Comparison of ENCODE assay signal across 10 cellular contexts in genomic region chr6:10659697-10660348, GRCh38. TPM values are rescaled to one million over a fixed set of nuclear protein-coding genes. Genes with fewer than 3 reads are reported as not detected.
DNase-seq lines count a peak whose midpoint lies in the region; ATAC-seq, FAIRE-seq and TF ChIP-seq lines count a peak whose summit lies in the region.
"Had no signal": no experiment of that assay in that cellular context is flagged by ENCODE, and none has a peak within 500 bp of the region (broad histone marks: within the 10 kb centered on the region; RNA-seq: fewer than 3 reads in every experiment).

No MANE protein-coding gene starts in this region.

- H3K9me3 ChIP-seq in keratinocyte (ENCODE audit: control insufficient read depth, low read depth, low read length) (no peaks in the 10 kb centered on the region), thyroid gland (no peaks in the 10 kb centered on the region), ascending aorta (no peaks in the 10 kb centered on the region)

- H3K27ac Mint-ChIP-seq in activated naive CD4-positive, alpha-beta T cell treated with anti-CD3 and anti-CD28 coated beads for 36 hours = no peak overlapping the region
- H3K27ac Mint-ChIP-seq in activated CD8-positive, alpha-beta T cell treated with anti-CD3 and anti-CD28 coated beads for 36 hours = no peak overlapping the region

- TF ChIP-seq POLR2A in thyroid gland (IDR thresholded peaks at IDR 0.05) = no peak

- H3K4me3 Mint-ChIP-seq in activated naive CD4-positive, alpha-beta T cell treated with anti-CD3 and anti-CD28 coated beads for 36 hours = peak overlapping the region; percentile 46
- peak overlapping the region; percentile 23 for H3K4me3 Mint-ChIP-seq in activated CD8-positive, alpha-beta T cell treated with anti-CD3 and anti-CD28 coated beads for 36 hours

- peaks cover 16% of the 10 kb centered on the region for H3K27me3 Mint-ChIP-seq in activated naive CD4-positive, alpha-beta T cell treated with anti-CD3 and anti-CD28 coated beads for 36 hours (ENCODE audit: low read depth)
- H3K27me3 Mint-ChIP-seq in activated CD8-positive, alpha-beta T cell treated with anti-CD3 and anti-CD28 coated beads for 36 hours = peaks cover 11% of the 10 kb centered on the region

- peak overlapping the region; percentile 40 for H3K9ac ChIP-seq in keratinocyte (ENCODE audit: control insufficient read depth, extremely low read depth, insufficient read depth, low read length)

- FAIRE-seq in keratinocyte (lab: Jason Lieb, UNC) = no peak

- H3K27ac ChIP-seq in keratinocyte (ENCODE audit: control insufficient read depth, insufficient read depth, low read length) (no peak overlapping the region), thyroid gland (no peak overlapping the region), ascending aorta (no peak overlapping the region)

- no peak for ATAC-seq in activated CD8-positive, alpha-beta T cell treated with anti-CD3 and anti-CD28 coated beads for 36 hours
- no peak for ATAC-seq in HG02588 (IDR thresholded peaks at IDR 0.05; ENCODE audit: unreplicated experiment)

- no peak for DNase-seq in activated naive CD4-positive, alpha-beta T cell treated with anti-CD3 and anti-CD28 coated beads for 36 hours
- DNase-seq in activated naive CD4-positive, alpha-beta T cell (lab: John Stamatoyannopoulos, UW) = no peak
- no peak for DNase-seq in activated CD8-positive, alpha-beta T cell treated with anti-CD3 and anti-CD28 coated beads for 36 hours
- DNase-seq in keratinocyte (ENCODE audit: low read depth, low spot score) (no peak), thyroid gland (peak; percentile 6 to 25), HT-29 (ENCODE audit: low spot score) (no peak), ascending aorta (ENCODE audit: low spot score in 2 of 2) (no peak)
- DNase-seq: MG63, tibial artery had no signal

- POLR2A ChIA-PET in activated CD8-positive, alpha-beta T cell treated with anti-CD3 and anti-CD28 coated beads for 36 hours (lab: Charles Lee) = no interaction called here

- peaks cover 15% of the 10 kb centered on the region for H3K4me1 Mint-ChIP-seq in activated naive CD4-positive, alpha-beta T cell treated with anti-CD3 and anti-CD28 coated beads for 36 hours (ENCODE audit: low read depth)
- H3K4me1 Mint-ChIP-seq in activated CD8-positive, alpha-beta T cell treated with anti-CD3 and anti-CD28 coated beads for 36 hours (ENCODE audit: low read depth) = peaks cover 15% of the 10 kb centered on the region

- no peaks in the 10 kb centered on the region for H3K79me2 ChIP-seq in keratinocyte (ENCODE audit: control insufficient read depth, insufficient read depth, low read length)

- no peak overlapping the region for H3K4me2 ChIP-seq in keratinocyte (ENCODE audit: control insufficient read depth, extremely low read depth, insufficient read depth, low read depth, low read length)

- intact Hi-C loops in activated naive CD4-positive, alpha-beta T cell treated with anti-CD3 and anti-CD28 coated beads for 36 hours (cut with micrococcal nuclease) = no loop called here
- intact Hi-C loops in activated CD8-positive, alpha-beta T cell treated with anti-CD3 and anti-CD28 coated beads for 36 hours (cut with micrococcal nuclease) = no loop called here
- intact Hi-C loops in thyroid gland (cut with DNase I) (no loop called here), ascending aorta (cut with DNase I) (no loop called here)

- TF ChIP-seq CTCF in activated CD8-positive, alpha-beta T cell treated with anti-CD3 and anti-CD28 coated beads for 36 hours (IDR thresholded peaks at IDR 0.05) = no peak
- TF ChIP-seq CTCF in keratinocyte (optimal IDR thresholded peaks at IDR 0.05 in 1 of 3, IDR thresholded peaks at IDR 0.05 in 1 of 3, conservative IDR thresholded peaks at IDR 0.05 in 1 of 3; ENCODE audit: extremely low read depth in 1 of 3, insufficient read depth in 2 of 3, low read length in 3 of 3) = no peak
- no peak for TF ChIP-seq CTCF in thyroid gland (IDR thresholded peaks at IDR 0.05)
- no peak for TF ChIP-seq CTCF in ascending aorta (IDR thresholded peaks at IDR 0.05)

- dilution Hi-C loops in keratinocyte (cut with MboI; ENCODE audit: extremely low pct_ligation_motif_present, low sequenced_read_pairs) = no loop called here

- H4K20me1 ChIP-seq in keratinocyte (ENCODE audit: control insufficient read depth, extremely low read depth, insufficient read depth, low read length) = no peaks in the 10 kb centered on the region

- H3K4me1 ChIP-seq in keratinocyte (ENCODE audit: control insufficient read depth, extremely low read depth, insufficient read depth, low read length) (no peaks in the 10 kb centered on the region), thyroid gland (no peaks in the 10 kb centered on the region), ascending aorta (no peaks in the 10 kb centered on the region)
- H3K4me1 ChIP-seq: tibial artery had no signal

- H3K27me3 ChIP-seq in keratinocyte (ENCODE audit: control insufficient read depth, extremely low read depth, insufficient read depth, low read length) = no peaks in the 10 kb centered on the region
- H3K27me3 ChIP-seq in thyroid gland = no peaks in the 10 kb centered on the region
- no peaks in the 10 kb centered on the region for H3K27me3 ChIP-seq in ascending aorta
- H3K27me3 ChIP-seq: tibial artery had no signal

- peak overlapping the region; percentile 18 for H2AFZ ChIP-seq in keratinocyte (ENCODE audit: control insufficient read depth, low read length)

- no peaks in the 10 kb centered on the region for H3K9me1 ChIP-seq in keratinocyte (ENCODE audit: control insufficient read depth, extremely low read depth, insufficient read depth, low read length)

- H3K36me3 ChIP-seq in keratinocyte (ENCODE audit: control insufficient read depth in 2 of 2, extremely low read depth in 1 of 2, insufficient read depth in 2 of 2, low read length in 2 of 2) (no peaks in the 10 kb centered on the region), thyroid gland (no peaks in the 10 kb centered on the region), ascending aorta (no peaks in the 10 kb centered on the region)
- H3K36me3 ChIP-seq: MG63, tibial artery had no signal

- CTCF ChIA-PET in activated naive CD4-positive, alpha-beta T cell treated with anti-CD3 and anti-CD28 coated beads for 36 hours (lab: Charles Lee) = interaction anchor here (0.6 kb wide), 2 partner anchors 37 to 1676 kb away, joined by 4 to 5 read pairs; no protein-coding TSS in a partner anchor
- CTCF ChIA-PET in activated CD8-positive, alpha-beta T cell treated with anti-CD3 and anti-CD28 coated beads for 36 hours (lab: Charles Lee) = no interaction called here

- peak overlapping the region in 2 of 3 experiments; percentile 31 to 46 for H3K4me3 ChIP-seq in keratinocyte (ENCODE audit: control insufficient read depth in 2 of 3, extremely low read depth in 1 of 3, insufficient read depth in 2 of 3, low read depth in 1 of 3, low read length in 3 of 3)
- no peak overlapping the region for H3K4me3 ChIP-seq in thyroid gland (replicated peaks in 1 of 3)
- H3K4me3 ChIP-seq in ascending aorta = peak overlapping the region in 1 of 2 donors; percentile 53
- H3K4me3 ChIP-seq: MG63 had no signal

- no peaks in the 10 kb centered on the region for H3K9me3 Mint-ChIP-seq in activated naive CD4-positive, alpha-beta T cell treated with anti-CD3 and anti-CD28 coated beads for 36 hours
- no peaks in the 10 kb centered on the region for H3K9me3 Mint-ChIP-seq in activated CD8-positive, alpha-beta T cell treated with anti-CD3 and anti-CD28 coated beads for 36 hours

- H3K36me3 Mint-ChIP-seq in activated naive CD4-positive, alpha-beta T cell treated with anti-CD3 and anti-CD28 coated beads for 36 hours (ENCODE audit: low read depth) = no peaks in the 10 kb centered on the region
- H3K36me3 Mint-ChIP-seq in activated CD8-positive, alpha-beta T cell treated with anti-CD3 and anti-CD28 coated beads for 36 hours (ENCODE audit: low read depth) = no peaks in the 10 kb centered on the region

- WGBS in thyroid gland, 2 donors = 75 to 88% methylated on average over 27 to 42 of the region's 48 CpGs

RNA-seq across cellular contexts. Expression of gene C6orf52, which starts 34.6 kb away (rescaled TPM):
- 1 to 10 TPM; 1.3 to 3.9 TPM for total RNA-seq in activated naive CD4-positive, alpha-beta T cell treated with anti-CD3 and anti-CD28 coated beads for 36 hours
- 1 to 10 TPM; 2.6 to 3.3 TPM for total RNA-seq in activated CD8-positive, alpha-beta T cell treated with anti-CD3 and anti-CD28 coated beads for 36 hours
- not detected in 3 replicates for polyA plus RNA-seq in keratinocyte
- 0.81 TPM for polyA plus RNA-seq in keratinocyte (2011; ENCODE audit: low read depth)
- polyA plus RNA-seq in keratinocyte (2011; cell fraction: cytosol; rRNA removed) = not detected in 2 replicates
- not detected in 2 replicates for polyA plus RNA-seq in keratinocyte (2011; cell fraction: nucleus; rRNA removed)
- 1.2 TPM in 1 of 2 replicates, not detected in the other for polyA plus RNA-seq in keratinocyte (2012; ENCODE audit: low replicate concordance)
- not detected in 3 replicates for polyA minus RNA-seq in keratinocyte
- not detected for polyA minus RNA-seq in keratinocyte (2011; cell fraction: cytosol; rRNA and poly(A)+ RNA removed)
- polyA minus RNA-seq in keratinocyte (2011; cell fraction: nucleus; rRNA and poly(A)+ RNA removed) = not detected in 2 replicates
- total RNA-seq in thyroid gland = not detected
- total RNA-seq in HT-29 (2014; rRNA removed; shearing (Covaris generic)) = not detected in 2 replicates
- total RNA-seq in ascending aorta = not detected

RNA-seq across cellular contexts. Expression of gene PAK1IP1, which starts 34.9 kb away (rescaled TPM):
- 10 to 100 TPM; 28.6 to 29.2 TPM for total RNA-seq in activated naive CD4-positive, alpha-beta T cell treated with anti-CD3 and anti-CD28 coated beads for 36 hours
- total RNA-seq in activated CD8-positive, alpha-beta T cell treated with anti-CD3 and anti-CD28 coated beads for 36 hours = 10 to 100 TPM; 34.2 to 35.5 TPM
- 23.8 to 36.3 TPM (median 33.0 TPM) in 3 replicates for polyA plus RNA-seq in keratinocyte
- 32.5 TPM for polyA plus RNA-seq in keratinocyte (2011; ENCODE audit: low read depth)
- 18.5 and 34.0 TPM in 2 replicates for polyA plus RNA-seq in keratinocyte (2011; cell fraction: cytosol; rRNA removed)
- polyA plus RNA-seq in keratinocyte (2011; cell fraction: nucleus; rRNA removed) = 16.7 and 26.0 TPM in 2 replicates
- polyA plus RNA-seq in keratinocyte (2012; ENCODE audit: low replicate concordance) = 18.9 and 26.3 TPM in 2 replicates
- 5.9 to 14.9 TPM (median 13.6 TPM) in 3 replicates for polyA minus RNA-seq in keratinocyte
- polyA minus RNA-seq in keratinocyte (2011; cell fraction: cytosol; rRNA and poly(A)+ RNA removed) = 9.4 TPM
- polyA minus RNA-seq in keratinocyte (2011; cell fraction: nucleus; rRNA and poly(A)+ RNA removed) = 5.8 and 6.7 TPM in 2 replicates
- 10 to 100 TPM in 3 of 4 donors, 1 to 10 TPM in 1; 8.8 to 15.6 (median 12.7) TPM for total RNA-seq in thyroid gland
- total RNA-seq in HT-29 (2014; rRNA removed; shearing (Covaris generic)) = 12.2 and 16.7 TPM in 2 replicates
- 6.1 TPM for total RNA-seq in ascending aorta

Comparison
In these comparisons a context has a peak if more than half of its experiments do, and no peak if none do; other contexts are left out.
1. DNase-seq: peak in thyroid gland (2 of 2); none in activated naive CD4-positive, alpha-beta T cell treated with anti-CD3 and anti-CD28 coated beads for 36 hours (single experiment), activated naive CD4-positive, alpha-beta T cell (0 of 4), activated CD8-positive, alpha-beta T cell treated with anti-CD3 and anti-CD28 coated beads for 36 hours (single experiment), keratinocyte (single experiment), HT-29 (single experiment) and ascending aorta (0 of 2).
2. H3K4me3 ChIP-seq: peak in keratinocyte (2 of 3); none in thyroid gland (0 of 3).